ENCODE assay signal across 8 cellular contexts in the genomic region with DNA sequence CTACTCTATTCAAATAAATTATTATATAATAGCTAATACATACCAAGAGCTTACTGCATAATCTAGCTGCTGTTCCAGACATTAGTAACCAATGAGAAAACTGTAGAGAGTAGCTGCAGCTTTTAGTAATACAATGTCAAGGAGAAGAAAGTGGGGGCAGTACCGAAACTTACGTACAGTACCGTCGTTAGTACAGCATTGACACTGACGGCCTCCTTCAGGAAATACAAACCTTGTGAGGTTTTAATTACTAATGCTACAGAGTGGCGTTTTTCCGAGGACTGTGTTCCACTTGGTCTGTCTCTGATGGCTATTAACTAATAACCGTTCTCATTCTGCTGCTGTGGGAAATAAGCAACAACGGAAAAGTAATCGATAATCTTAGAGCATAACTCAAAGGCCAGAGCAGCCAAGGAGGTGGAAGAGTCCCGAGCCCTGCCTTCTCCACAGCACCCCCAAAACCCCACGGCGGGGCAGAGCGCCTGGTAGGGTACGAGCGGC. TPM values are rescaled to one million over a fixed set of nuclear protein-coding genes. Genes with fewer than 3 reads are reported as not detected.
DNase-seq lines count a peak whose midpoint lies in the region; ATAC-seq, FAIRE-seq and TF ChIP-seq lines count a peak whose summit lies in the region.

No MANE protein-coding gene starts in this region.

- peak; percentile 83 for DNase-seq in DMS79 treated with DMSO at 0.1 percent for 48 hours (lab: John Stamatoyannopoulos, UW)
- no peak for DNase-seq in Panc1 (ENCODE audit: low read depth, low spot score)
- DNase-seq in central memory CD4-positive, alpha-beta T cell = peak; percentile 39
- DNase-seq in HepG2 (ENCODE audit: low spot score) = no peak
- DNase-seq in stomach = no peak
- DNase-seq in activated CD4-positive, CD25-positive, alpha-beta regulatory T cell treated with anti-CD3 and anti-CD28 coated beads, Interleukin-2, amount 50 U/mL, for 72 hours = no peak

- ATAC-seq in GM19324 (IDR thresholded peaks at IDR 0.05; ENCODE audit: low FRiP score, unreplicated experiment) (peak; percentile 26), HG03280 (IDR thresholded peaks at IDR 0.05; ENCODE audit: unreplicated experiment) (peak; percentile 53), Panc1 (peak; percentile 62), HepG2 (peak; percentile 7)

- intact Hi-C loops in Panc1 (cut with micrococcal nuclease; ENCODE audit: unreplicated experiment) = no loop called here
- intact Hi-C loops in HepG2 (cut with micrococcal nuclease; ENCODE audit: unreplicated experiment) = loop anchor here (5.0 kb wide), 1 partner anchor 63 kb away; a partner anchor contains a TSS
- intact Hi-C loops in stomach (cut with DNase I; ENCODE audit: low total_unique reads) = no loop called here

- H3K4me1 ChIP-seq in Panc1 (ENCODE audit: control insufficient read depth, insufficient read depth, low read length) (peaks cover 12% of the 10 kb centered on the region), HepG2 (ENCODE audit: insufficient read depth, low read length) (peaks cover 50% of the 10 kb centered on the region), stomach (peaks cover 0 to 48% (median 20%) of the 10 kb centered on the region in 4 donors)

- H2AFZ ChIP-seq in HepG2 (ENCODE audit: low read length) = peak overlapping the region; percentile 95

- H3K4me3 ChIP-seq in Panc1 (ENCODE audit: low read depth in 2 of 2, low read length in 2 of 2) = peak overlapping the region; percentile 72 to 73
- peak overlapping the region; percentile 76 to 77 (median 77) for H3K4me3 ChIP-seq in HepG2 (replicated peaks in 1 of 3; ENCODE audit: insufficient read depth in 1 of 3, low read depth in 2 of 3, low read length in 3 of 3)
- peak overlapping the region; percentile 75 to 89 (median 78) for H3K4me3 ChIP-seq in stomach

- under 1% methylated on average over 13 of the region's 16 CpGs for WGBS in HepG2 (ENCODE audit: low lambda C conversion rate)
- WGBS in stomach, 5 donors = 0 to 1% (median 1%) methylated on average over 10 to 16 of the region's 16 CpGs

- no peak for FAIRE-seq in HepG2 (lab: Jason Lieb, UNC)

- peak overlapping the region; percentile 88 for H3K9ac ChIP-seq in HepG2 (ENCODE audit: insufficient read depth, low read depth, low read length)

- peak overlapping the region; percentile 77 for H3K4me2 ChIP-seq in HepG2 (ENCODE audit: low read depth, low read length)

- TF ChIP-seq EP300 in HepG2 (IDR thresholded peaks at IDR 0.05; ENCODE audit: low read depth in 2 of 2, low read length in 2 of 2) (no peak), HepG2 (CRISPR knock-in tag; IDR thresholded peaks at IDR 0.05; ENCODE audit: borderline replicate concordance) (no peak), stomach (IDR thresholded peaks at IDR 0.05) (no peak)

- H3K27me3 ChIP-seq in Panc1 (ENCODE audit: control insufficient read depth, insufficient read depth, low read length) = no peaks in the 10 kb centered on the region
- no peaks in the 10 kb centered on the region; a peak in 2 of 5 replicates for H3K27me3 ChIP-seq in HepG2 (ENCODE audit: control insufficient read depth in 1 of 2, insufficient read depth in 2 of 2, low read length in 2 of 2)
- no peaks in the 10 kb centered on the region for H3K27me3 ChIP-seq in stomach

- no peaks in the 10 kb centered on the region for H4K20me1 ChIP-seq in HepG2 (ENCODE audit: insufficient read depth, low read length)

- POLR2A ChIA-PET in Panc1 (lab: Charles Lee) = interaction anchor here (0.6 kb wide), 1 partner anchor 65 kb away, joined by 4 read pairs; a partner anchor contains a TSS
- POLR2A ChIA-PET in HepG2 (lab: Yijun Ruan, JAX) = interaction anchor here (0.9 to 2.4 kb wide), 11 partner anchors 8 to 182 kb away, joined by 3 to 15 read pairs (median 5); a partner anchor contains a TSS

- TF ChIP-seq RAD21 in HepG2 (CRISPR knock-in tag; IDR thresholded peaks at IDR 0.05) = no peak

- TF ChIP-seq POLR2A in HepG2 (IDR thresholded peaks at IDR 0.05; ENCODE audit: insufficient read depth in 1 of 2, low read depth in 2 of 2, low read length in 2 of 2) (no peak), stomach (IDR thresholded peaks at IDR 0.05) (no peak)

- H3K27ac ChIP-seq in Panc1 (ENCODE audit: low read length) (peak overlapping the region; percentile 80), HepG2 (ENCODE audit: extremely low read length, insufficient read depth, low read length) (peak overlapping the region; percentile 79), stomach (peak overlapping the region; percentile 87 to 93 (median 92))

- in situ Hi-C loops in Panc1 (cut with HindIII; ENCODE audit: low pct_unique_long_range_greater_than_20kb, low sequenced_read_pairs) (no loop called here), HepG2 (cut with HindIII; ENCODE audit: extremely low pct_ligation_motif_present, low pct_unique_long_range_greater_than_20kb) (no loop called here)

- no peaks in the 10 kb centered on the region for H3K9me3 ChIP-seq in Panc1 (ENCODE audit: control insufficient read depth, insufficient read depth, low read depth, low read length)
- H3K9me3 ChIP-seq in HepG2 (ENCODE audit: low read length) = no peaks in the 10 kb centered on the region
- no peaks in the 10 kb centered on the region for H3K9me3 ChIP-seq in stomach

- H3K36me3 ChIP-seq in Panc1 (ENCODE audit: control insufficient read depth, insufficient read depth, low read length) (peaks cover 7% of the 10 kb centered on the region; the same call in 1 of the 2 replicates), HepG2 (replicated peaks in 1 of 2; ENCODE audit: control insufficient read depth in 1 of 2, insufficient read depth in 2 of 2, low read length in 2 of 2) (no peaks in the 10 kb centered on the region; a peak in 1 of 5 replicates), stomach (peaks cover 0 to 4% (median 0%) of the 10 kb centered on the region in 4 donors)

- H3K79me2 ChIP-seq in HepG2 (ENCODE audit: insufficient read depth, low read length) = peaks cover 28% of the 10 kb centered on the region

- CTCF ChIA-PET in Panc1 (lab: Charles Lee) (interaction anchor here (0.7 to 1.4 kb wide), 2 partner anchors 29 to 163 kb away, joined by 4 read pairs; no protein-coding TSS in a partner anchor), HepG2 (lab: Yijun Ruan, JAX; ENCODE audit: low intra/inter-chr PET ratio, low total read pairs) (no interaction called here)

- TF ChIP-seq CTCF in Panc1 (IDR thresholded peaks at IDR 0.05) (no peak), HepG2 (CRISPR knock-in tag; IDR thresholded peaks at IDR 0.05) (no peak), stomach (IDR thresholded peaks at IDR 0.05) (no peak)

- BruUV-seq in Panc1 (replicated peaks; lab: Mats Ljungman, UMichigan) (no TSS peak), HepG2 (replicated peaks; lab: Mats Ljungman, UMichigan) (no TSS peak)

RNA-seq across cellular contexts. Expression of a gene that starts 0.3 kb away (rescaled TPM):
- total RNA-seq in Panc1 (2021; ENCODE audit: unreplicated experiment) = 13.6 TPM
- 6.7 TPM for polyA plus RNA-seq in Panc1 (2012; ENCODE audit: insufficient read length)
- 26.3 and 35.8 TPM in 2 replicates for total RNA-seq in HepG2 (2016; rRNA removed; fragmentation: Illumina TruSeq; extraction: Trizol)
- total RNA-seq in HepG2 (2016; cell fraction: cytosol; rRNA removed; fragmentation: Illumina TruSeq; extraction: Trizol; ENCODE audit: low read depth) = 1.2 and 1.9 TPM in 2 replicates
- total RNA-seq in HepG2 (2016; cell fraction: insoluble cytoplasmic fraction; rRNA removed; fragmentation: Illumina TruSeq; extraction: Trizol) = 26.7 and 36.1 TPM in 2 replicates
- total RNA-seq in HepG2 (2016; cell fraction: membrane; rRNA removed; fragmentation: Illumina TruSeq; extraction: Trizol) = 10.2 and 11.6 TPM in 2 replicates
- total RNA-seq in HepG2 (2016; cell fraction: nucleus; rRNA removed; fragmentation: Illumina TruSeq; extraction: Trizol) = 13.7 and 14.6 TPM in 2 replicates
- 13.3 and 14.7 TPM in 2 replicates for polyA plus RNA-seq in HepG2 (2011; rRNA removed)
- 6.8 and 10.1 TPM in 2 replicates for polyA plus RNA-seq in HepG2 (2011; cell fraction: cytosol; rRNA removed)
- polyA plus RNA-seq in HepG2 (2011; cell fraction: nucleus; rRNA removed) = 5.6 and 8.7 TPM in 2 replicates
- polyA plus RNA-seq in HepG2 (2012) = 19.2 and 21.4 TPM in 2 replicates
- polyA plus RNA-seq in HepG2 (2016; cell fraction: cytosol; fragmentation: Illumina TruSeq; extraction: Trizol; ENCODE audit: low read depth) = 0.95 and 1.1 TPM in 2 replicates
- polyA plus RNA-seq in HepG2 (2016; cell fraction: insoluble cytoplasmic fraction; fragmentation: Illumina TruSeq; extraction: Trizol; ENCODE audit: low read depth) = 31.6 and 33.7 TPM in 2 replicates
- polyA plus RNA-seq in HepG2 (2016; cell fraction: membrane; fragmentation: Illumina TruSeq; extraction: Trizol; ENCODE audit: low read depth) = 4.2 and 4.9 TPM in 2 replicates
- polyA plus RNA-seq in HepG2 (2016; cell fraction: nucleus; fragmentation: Illumina TruSeq; extraction: Trizol; ENCODE audit: insufficient read depth, low read depth) = 21.5 and 22.6 TPM in 2 replicates
- polyA minus RNA-seq in HepG2 (2011; rRNA and poly(A)+ RNA removed; ENCODE audit: low replicate concordance) = 9.4 and 13.5 TPM in 2 replicates
- polyA minus RNA-seq in HepG2 (2011; cell fraction: cytosol; rRNA and poly(A)+ RNA removed) = 13.7 and 14.9 TPM in 2 replicates
- polyA minus RNA-seq in HepG2 (2011; cell fraction: nucleus; rRNA and poly(A)+ RNA removed) = 9.9 and 14.4 TPM in 2 replicates
- total RNA-seq in stomach = 10 to 100 TPM in 3 of 5 donors, 1 to 10 TPM in 2; 1.2 to 22.4 (median 11.6) TPM
- 1 to 10 TPM; 4.6 to 6.5 (median 4.7) TPM for polyA plus RNA-seq in stomach

RNA-seq across cellular contexts. Expression of a gene that starts 27.6 kb away (rescaled TPM):
- 0.28 TPM for total RNA-seq in Panc1 (2021; ENCODE audit: unreplicated experiment)
- polyA plus RNA-seq in Panc1 (2012; ENCODE audit: insufficient read length) = 0.24 TPM
- 1.9 TPM in 2 replicates for total RNA-seq in HepG2 (2016; rRNA removed; fragmentation: Illumina TruSeq; extraction: Trizol)
- total RNA-seq in HepG2 (2016; cell fraction: cytosol; rRNA removed; fragmentation: Illumina TruSeq; extraction: Trizol; ENCODE audit: low read depth) = 1.3 TPM in 2 replicates
- total RNA-seq in HepG2 (2016; cell fraction: insoluble cytoplasmic fraction; rRNA removed; fragmentation: Illumina TruSeq; extraction: Trizol) = 1.8 and 2.0 TPM in 2 replicates
- total RNA-seq in HepG2 (2016; cell fraction: membrane; rRNA removed; fragmentation: Illumina TruSeq; extraction: Trizol) = 1.8 and 2.4 TPM in 2 replicates
- total RNA-seq in HepG2 (2016; cell fraction: nucleus; rRNA removed; fragmentation: Illumina TruSeq; extraction: Trizol) = 2.2 TPM in 2 replicates
- 1.4 and 1.7 TPM in 2 replicates for polyA plus RNA-seq in HepG2 (2011; rRNA removed)
- 0.78 and 0.99 TPM in 2 replicates for polyA plus RNA-seq in HepG2 (2011; cell fraction: cytosol; rRNA removed)
- 1.0 and 1.6 TPM in 2 replicates for polyA plus RNA-seq in HepG2 (2011; cell fraction: nucleus; rRNA removed)
- 1.9 and 2.1 TPM in 2 replicates for polyA plus RNA-seq in HepG2 (2012)
- 1.4 and 1.6 TPM in 2 replicates for polyA plus RNA-seq in HepG2 (2016; cell fraction: cytosol; fragmentation: Illumina TruSeq; extraction: Trizol; ENCODE audit: low read depth)
- 2.6 and 2.8 TPM in 2 replicates for polyA plus RNA-seq in HepG2 (2016; cell fraction: insoluble cytoplasmic fraction; fragmentation: Illumina TruSeq; extraction: Trizol; ENCODE audit: low read depth)
- polyA plus RNA-seq in HepG2 (2016; cell fraction: membrane; fragmentation: Illumina TruSeq; extraction: Trizol; ENCODE audit: low read depth) = 1.8 and 3.0 TPM in 2 replicates
- 5.7 and 6.1 TPM in 2 replicates for polyA plus RNA-seq in HepG2 (2016; cell fraction: nucleus; fragmentation: Illumina TruSeq; extraction: Trizol; ENCODE audit: insufficient read depth, low read depth)
- 0.20 TPM in 1 of 2 replicates, not detected in the other for polyA minus RNA-seq in HepG2 (2011; rRNA and poly(A)+ RNA removed; ENCODE audit: low replicate concordance)
- polyA minus RNA-seq in HepG2 (2011; cell fraction: cytosol; rRNA and poly(A)+ RNA removed) = 0.49 and 1.2 TPM in 2 replicates
- polyA minus RNA-seq in HepG2 (2011; cell fraction: nucleus; rRNA and poly(A)+ RNA removed) = 2.4 and 3.1 TPM in 2 replicates
- total RNA-seq in stomach = 1 to 10 TPM in 1 of 5 donors, not detected in 4; 6.8 TPM
- polyA plus RNA-seq in stomach = under 1 TPM in 2 of 3 donors, not detected in 1; 0.38 to 0.44 TPM

Comparison
In these comparisons a context has a peak if more than half of its experiments do, and no peak if none do; other contexts are left out.
1. DNase-seq: peak in DMS79 treated with DMSO at 0.1 percent for 48 hours (single experiment) and central memory CD4-positive, alpha-beta T cell (single experiment); none in Panc1 (single experiment), HepG2 (single experiment), stomach (single experiment) and activated CD4-positive, CD25-positive, alpha-beta regulatory T cell treated with anti-CD3 and anti-CD28 coated beads, Interleukin-2, amount 50 U/mL, for 72 hours (single experiment).
2. ATAC-seq: peak in every context shown above with its lines; median percentile 62 in Panc1; 53 in HG03280; 26 in GM19324; 7 in HepG2.
3. Peak in every context shown above with its lines, with median percentiles within 50 percentile points of each other: H3K27ac ChIP-seq and H3K4me3 ChIP-seq.